In the genomic region with DNA sequence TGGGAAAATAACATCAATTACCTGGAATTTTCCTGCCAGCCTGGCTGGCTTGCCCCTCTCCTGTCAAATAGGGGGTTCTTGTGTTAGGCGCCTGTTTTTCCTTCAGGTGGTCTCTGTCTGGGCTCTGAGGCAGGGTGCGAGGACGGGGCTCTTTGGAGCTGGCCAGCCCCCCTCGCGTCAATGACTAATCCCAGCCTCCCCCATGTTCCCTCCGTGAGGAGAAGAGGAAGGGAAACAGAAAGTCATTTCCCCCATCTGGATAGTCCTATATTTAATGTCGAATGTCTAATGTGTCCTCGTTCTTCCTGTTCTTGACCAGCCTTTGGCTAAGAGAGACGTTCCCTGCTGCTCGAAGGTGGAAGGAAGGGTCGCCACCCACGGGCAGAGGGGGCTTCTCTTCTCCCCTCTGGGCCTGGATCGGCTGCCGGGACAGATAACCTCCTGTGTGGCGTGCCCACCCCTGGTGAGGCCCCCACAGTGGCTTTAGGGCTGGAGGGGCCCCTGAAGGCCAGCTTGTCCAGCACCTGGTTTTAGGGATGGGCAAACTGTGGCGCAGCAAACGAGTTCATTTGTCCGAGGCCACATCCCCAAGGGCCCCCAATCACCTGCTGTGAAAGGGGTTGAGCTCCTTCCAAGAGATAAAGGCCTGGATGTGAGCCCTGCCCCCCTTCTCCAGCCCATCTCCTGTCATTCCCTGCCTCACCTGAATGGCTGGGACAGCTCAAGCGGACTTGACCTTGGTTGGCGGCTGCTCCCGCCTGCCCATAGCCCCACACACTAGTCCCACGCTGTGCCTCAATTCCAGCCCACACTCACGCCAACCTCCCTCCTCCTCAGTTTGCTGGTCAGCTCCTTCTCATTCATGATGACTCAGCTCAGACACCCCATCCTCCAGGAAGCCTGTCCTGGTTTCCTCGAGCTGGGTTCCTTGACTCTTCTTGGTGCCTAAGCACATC, we compare ENCODE assay signal across 15 cellular contexts. TPM values are rescaled to one million over a fixed set of nuclear protein-coding genes. Genes with fewer than 3 reads are reported as not detected.
A peak's percentile ranks its signal among the peaks of the same experiment; 100 is the strongest.
DNase-seq lines count a peak whose midpoint lies in the region; ATAC-seq and TF ChIP-seq lines count a peak whose summit lies in the region.
"Had no signal": no experiment of that assay in that cellular context is flagged by ENCODE, and none has a peak within 500 bp of the region (broad histone marks: within the 10 kb centered on the region; RNA-seq: fewer than 3 reads in every experiment).

No MANE protein-coding gene starts in this region.

- H3K4me3 Mint-ChIP-seq in activated naive CD4-positive, alpha-beta T cell treated with anti-CD3 and anti-CD28 coated beads, Interleukin-2, amount 10 ng/mL, durations not matched to agents 7 days and 5 days: no peak overlapping the region
- H3K4me3 Mint-ChIP-seq: activated CD8-positive, alpha-beta T cell treated with anti-CD3 and anti-CD28 coated beads, Interleukin-2, amount 10 ng/mL, durations not matched to agents 7 days and 5 days had no signal

- no peak overlapping the region for H3K27ac ChIP-seq in esophagus muscularis mucosa (replicated peaks in 1 of 4)
- no peak overlapping the region for H3K27ac ChIP-seq in sigmoid colon
- H3K27ac ChIP-seq: left ventricle myocardium inferior, prostate gland had no signal

- 31% methylated on average over 24 of the region's 24 CpGs for WGBS in esophagus muscularis mucosa
- WGBS in sigmoid colon, 2 donors: 33 to 41% methylated on average over 24 of the region's 24 CpGs

- CTCF ChIA-PET in HEK293T (lab: Yijun Ruan, JAX): interaction anchor here (0.6 kb wide), 1 partner anchor 140 kb away, joined by 3 read pairs; no protein-coding TSS in a partner anchor
- CTCF ChIA-PET in activated naive CD4-positive, alpha-beta T cell treated with anti-CD3 and anti-CD28 coated beads, Interleukin-2, amount 10 ng/mL, durations not matched to agents 7 days and 5 days (lab: Charles Lee): no interaction called here

- TF ChIP-seq EP300 in esophagus muscularis mucosa (IDR thresholded peaks at IDR 0.05) (no peak), sigmoid colon (IDR thresholded peaks at IDR 0.05) (no peak)

- H3K36me3 Mint-ChIP-seq in activated naive CD4-positive, alpha-beta T cell treated with anti-CD3 and anti-CD28 coated beads, Interleukin-2, amount 10 ng/mL, durations not matched to agents 7 days and 5 days: no peaks in the 10 kb centered on the region

- POLR2A ChIA-PET in HEK293T (lab: Yijun Ruan, JAX): interaction anchor here (1.4 kb wide), 1 partner anchor 9 kb away, joined by 4 read pairs; no protein-coding TSS in a partner anchor

- ATAC-seq in SK-N-SH treated with all-trans-retinoic acid at 6 μM for 48 hours: no peak
- ATAC-seq: activated CD8-positive, alpha-beta T cell treated with anti-CD3 and anti-CD28 coated beads, Interleukin-2, amount 10 ng/mL, durations not matched to agents 7 days and 5 days had no signal

- H3K27me3 Mint-ChIP-seq in activated naive CD4-positive, alpha-beta T cell treated with anti-CD3 and anti-CD28 coated beads, Interleukin-2, amount 10 ng/mL, durations not matched to agents 7 days and 5 days: peaks cover 33% of the 10 kb centered on the region

- H3K36me3 ChIP-seq in esophagus muscularis mucosa (no peaks in the 10 kb centered on the region), sigmoid colon (no peaks in the 10 kb centered on the region)
- H3K36me3 ChIP-seq: left ventricle myocardium inferior, prostate gland had no signal

- H3K27me3 ChIP-seq in esophagus muscularis mucosa: peaks cover 0 to 66% (median 0%) of the 10 kb centered on the region in 4 donors
- peaks cover 0 to 13% (median 13%) of the 10 kb centered on the region in 3 donors for H3K27me3 ChIP-seq in sigmoid colon

- H3K4me1 Mint-ChIP-seq in activated naive CD4-positive, alpha-beta T cell treated with anti-CD3 and anti-CD28 coated beads, Interleukin-2, amount 10 ng/mL, durations not matched to agents 7 days and 5 days: no peaks in the 10 kb centered on the region

- H3K4me3 ChIP-seq in esophagus muscularis mucosa (no peak overlapping the region), sigmoid colon (no peak overlapping the region)
- H3K4me3 ChIP-seq: left ventricle myocardium inferior, prostate gland had no signal

- TF ChIP-seq CTCF in esophagus muscularis mucosa (IDR thresholded peaks at IDR 0.05): no peak
- TF ChIP-seq CTCF in sigmoid colon (IDR thresholded peaks at IDR 0.05): no peak

- DNase-seq in NOMO-1 treated with DMSO at 0.1 percent for 48 hours (lab: John Stamatoyannopoulos, UW; ENCODE audit: unreplicated experiment): peak; percentile 55
- no peak for DNase-seq in NOMO-1 treated with dmso at 0.1 percent for 144 hours (lab: John Stamatoyannopoulos, UW; ENCODE audit: unreplicated experiment)
- DNase-seq in HEK293T (ENCODE audit: extremely low spot score): peak; percentile 7
- peak; percentile 70 for DNase-seq in esophagus muscularis mucosa (ENCODE audit: extremely low spot score)
- DNase-seq in sigmoid colon: peak; percentile 46
- DNase-seq in activated naive CD4-positive, alpha-beta T cell treated with anti-CD3 and anti-CD28 coated beads, Interleukin-2, amount 10 ng/mL, durations not matched to agents 7 days and 5 days: no peak
- no peak for DNase-seq in NCI-H526 treated with DMSO at 0.1 percent for 48 hours (lab: John Stamatoyannopoulos, UW)
- DNase-seq: 8988T; activated CD8-positive, alpha-beta T cell treated with anti-CD3 and anti-CD28 coated beads, Interleukin-2, amount 10 ng/mL, durations not matched to agents 7 days and 5 days; C1 segment of cervical spinal cord; foreskin melanocyte; left ventricle myocardium inferior; NK-92 treated with Interleukin-12 subunit alpha and Interleukin-12 subunit beta, amount 100 ng/mL, for 24 hours had no signal

- H3K9me3 Mint-ChIP-seq in activated naive CD4-positive, alpha-beta T cell treated with anti-CD3 and anti-CD28 coated beads, Interleukin-2, amount 10 ng/mL, durations not matched to agents 7 days and 5 days: no peaks in the 10 kb centered on the region

- H3K9me3 ChIP-seq in esophagus muscularis mucosa: no peaks in the 10 kb centered on the region
- peaks cover 0 to 2% (median 0%) of the 10 kb centered on the region in 4 donors for H3K9me3 ChIP-seq in sigmoid colon
- H3K9me3 ChIP-seq: left ventricle myocardium inferior, prostate gland had no signal

- H3K27ac Mint-ChIP-seq in activated naive CD4-positive, alpha-beta T cell treated with anti-CD3 and anti-CD28 coated beads, Interleukin-2, amount 10 ng/mL, durations not matched to agents 7 days and 5 days: no peak overlapping the region
- H3K27ac Mint-ChIP-seq: activated CD8-positive, alpha-beta T cell treated with anti-CD3 and anti-CD28 coated beads, Interleukin-2, amount 10 ng/mL, durations not matched to agents 7 days and 5 days had no signal

- intact Hi-C loops in esophagus muscularis mucosa (cut with DNase I): no loop called here
- intact Hi-C loops in sigmoid colon (cut with DNase I): no loop called here

- TF ChIP-seq POLR2A in esophagus muscularis mucosa (IDR thresholded peaks at IDR 0.05; ENCODE audit: low read depth) (no peak), sigmoid colon (IDR thresholded peaks at IDR 0.05) (no peak)

- H3K4me1 ChIP-seq in esophagus muscularis mucosa: no peaks in the 10 kb centered on the region
- H3K4me1 ChIP-seq in sigmoid colon: no peaks in the 10 kb centered on the region
- H3K4me1 ChIP-seq: left ventricle myocardium inferior, prostate gland had no signal

TF ChIP-seq in HEK293T, 16 proteins besides CTCF, POLR2A, EP300 and RAD21:
- TF ChIP-seq BHLHE40 (IDR thresholded peaks at IDR 0.05; ENCODE audit: borderline replicate concordance) (no peak), PKNOX1 (IDR thresholded peaks at IDR 0.05) (no peak), ELF4 (IDR thresholded peaks at IDR 0.05) (no peak), SUZ12 (IDR thresholded peaks at IDR 0.05) (no peak), FOXA1 (IDR thresholded peaks at IDR 0.05) (no peak), ARNT (IDR thresholded peaks at IDR 0.05) (no peak), ZNF384 (IDR thresholded peaks at IDR 0.05) (no peak), CTBP1 (IDR thresholded peaks at IDR 0.05; ENCODE audit: borderline replicate concordance) (no peak)

TF ChIP-seq in SK-N-SH treated with all-trans-retinoic acid at 6 μM for 48 hours, 23 proteins besides CTCF, POLR2A, EP300 and RAD21 (continues in another document):
- TF ChIP-seq GLIS3 (CRISPR knock-in tag; IDR thresholded peaks at IDR 0.05): no peak
- TF ChIP-seq TOX (CRISPR knock-in tag; IDR thresholded peaks at IDR 0.05; ENCODE audit: borderline replicate concordance): no peak
- TF ChIP-seq, protein P1, sequence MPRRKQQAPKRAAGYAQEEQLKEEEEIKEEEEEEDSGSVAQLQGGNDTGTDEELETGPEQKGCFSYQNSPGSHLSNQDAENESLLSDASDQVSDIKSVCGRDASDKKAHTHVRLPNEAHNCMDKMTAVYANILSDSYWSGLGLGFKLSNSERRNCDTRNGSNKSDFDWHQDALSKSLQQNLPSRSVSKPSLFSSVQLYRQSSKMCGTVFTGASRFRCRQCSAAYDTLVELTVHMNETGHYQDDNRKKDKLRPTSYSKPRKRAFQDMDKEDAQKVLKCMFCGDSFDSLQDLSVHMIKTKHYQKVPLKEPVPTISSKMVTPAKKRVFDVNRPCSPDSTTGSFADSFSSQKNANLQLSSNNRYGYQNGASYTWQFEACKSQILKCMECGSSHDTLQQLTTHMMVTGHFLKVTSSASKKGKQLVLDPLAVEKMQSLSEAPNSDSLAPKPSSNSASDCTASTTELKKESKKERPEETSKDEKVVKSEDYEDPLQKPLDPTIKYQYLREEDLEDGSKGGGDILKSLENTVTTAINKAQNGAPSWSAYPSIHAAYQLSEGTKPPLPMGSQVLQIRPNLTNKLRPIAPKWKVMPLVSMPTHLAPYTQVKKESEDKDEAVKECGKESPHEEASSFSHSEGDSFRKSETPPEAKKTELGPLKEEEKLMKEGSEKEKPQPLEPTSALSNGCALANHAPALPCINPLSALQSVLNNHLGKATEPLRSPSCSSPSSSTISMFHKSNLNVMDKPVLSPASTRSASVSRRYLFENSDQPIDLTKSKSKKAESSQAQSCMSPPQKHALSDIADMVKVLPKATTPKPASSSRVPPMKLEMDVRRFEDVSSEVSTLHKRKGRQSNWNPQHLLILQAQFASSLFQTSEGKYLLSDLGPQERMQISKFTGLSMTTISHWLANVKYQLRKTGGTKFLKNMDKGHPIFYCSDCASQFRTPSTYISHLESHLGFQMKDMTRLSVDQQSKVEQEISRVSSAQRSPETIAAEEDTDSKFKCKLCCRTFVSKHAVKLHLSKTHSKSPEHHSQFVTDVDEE (CRISPR knock-in tag; IDR thresholded peaks at IDR 0.05): no peak
- TF ChIP-seq ZFP3 (CRISPR knock-in tag; IDR thresholded peaks at IDR 0.05): no peak
- TF ChIP-seq CSDC2 (CRISPR knock-in tag; IDR thresholded peaks at IDR 0.05): no peak
- TF ChIP-seq BACH2 (CRISPR knock-in tag; IDR thresholded peaks at IDR 0.05; ENCODE audit: borderline replicate concordance): no peak

RNA-seq across cellular contexts. Expression of gene UNC5A, which starts 35.9 kb away (rescaled TPM):
- total RNA-seq in esophagus muscularis mucosa (not detected), sigmoid colon (not detected)
- under 1 TPM in 2 of 3 donors, not detected in 1; 0.34 to 0.60 TPM for polyA plus RNA-seq in sigmoid colon
- total RNA-seq: activated CD8-positive, alpha-beta T cell treated with anti-CD3 and anti-CD28 coated beads, Interleukin-2, amount 10 ng/mL, durations not matched to agents 7 days and 5 days; left ventricle myocardium inferior had no signal

Comparison
In these comparisons a context has a peak if more than half of its experiments do, and no peak if none do; other contexts are left out.
1. DNase-seq: peak in NOMO-1 treated with DMSO at 0.1 percent for 48 hours (single experiment), HEK293T (single experiment), esophagus muscularis mucosa (single experiment) and sigmoid colon (single experiment); none in NOMO-1 treated with dmso at 0.1 percent for 144 hours (single experiment), activated naive CD4-positive, alpha-beta T cell treated with anti-CD3 and anti-CD28 coated beads, Interleukin-2, amount 10 ng/mL, durations not matched to agents 7 days and 5 days (single experiment) and NCI-H526 treated with DMSO at 0.1 percent for 48 hours (single experiment).